Comparison of ENCODE assay signal across 12 cellular contexts in the genomic region with DNA sequence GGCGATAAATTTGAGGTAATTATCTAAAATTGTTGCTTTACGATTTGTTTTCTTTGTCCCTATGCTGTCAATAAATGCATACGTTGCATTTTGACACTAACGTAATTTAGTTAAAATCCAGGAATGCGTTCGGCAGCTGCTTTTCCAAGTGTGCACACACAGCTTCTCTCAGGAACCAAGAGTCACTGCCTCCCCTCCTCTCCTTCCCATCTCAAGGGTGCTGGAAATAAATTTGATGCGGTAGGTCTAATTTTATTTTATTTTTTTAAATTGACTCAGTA.
DNase-seq lines count a peak whose midpoint lies in the region; ATAC-seq and TF ChIP-seq lines count a peak whose summit lies in the region.
"Had no signal": no experiment of that assay in that cellular context is flagged by ENCODE, and none has a peak within 500 bp of the region (broad histone marks: within the 10 kb centered on the region; RNA-seq: fewer than 3 reads in every experiment).

No MANE protein-coding gene starts in this region.

- H3K4me3 ChIP-seq in WERI-Rb-1 (ENCODE audit: low read depth, low read length) = peak overlapping the region; percentile 45
- H3K4me3 ChIP-seq in retinal pigment epithelial cell (ENCODE audit: low read length) = peak overlapping the region; percentile 18
- H3K4me3 ChIP-seq: colonic mucosa, PC-9, SJSA1 had no signal

- ATAC-seq in GM19467 (IDR thresholded peaks at IDR 0.05; ENCODE audit: unreplicated experiment) = no peak
- ATAC-seq in HG02798 (IDR thresholded peaks at IDR 0.05; ENCODE audit: poor library complexity, unreplicated experiment) = no peak
- no peak for ATAC-seq in GM18870 (IDR thresholded peaks at IDR 0.05; ENCODE audit: unreplicated experiment)

- no peaks in the 10 kb centered on the region for H3K27me3 ChIP-seq in WERI-Rb-1 (ENCODE audit: insufficient read depth, low read depth, severe bottlenecking)
- H3K27me3 ChIP-seq: colonic mucosa, SJSA1 had no signal

- H3K27ac ChIP-seq in C4-2B (peak overlapping the region; percentile 74), WERI-Rb-1 (no peak overlapping the region)
- H3K27ac ChIP-seq: colonic mucosa, PC-9, SJSA1 had no signal

- H3K9me3 ChIP-seq in WERI-Rb-1 (ENCODE audit: severe bottlenecking) = no peaks in the 10 kb centered on the region
- H3K9me3 ChIP-seq: Caco-2, colonic mucosa, SJSA1 had no signal

- DNase-seq in WERI-Rb-1 (no peak), globus pallidus (ENCODE audit: low spot score) (peak; percentile 25), retinal pigment epithelial cell (ENCODE audit: low read depth) (no peak), hypothalamus (lab: John Stamatoyannopoulos, UW) (no peak)

- TF ChIP-seq CTCF in C4-2B (conservative IDR thresholded peaks at IDR 0.05) (no peak), WERI-Rb-1 (IDR thresholded peaks at IDR 0.05; ENCODE audit: low read depth, low read length) (no peak), retinal pigment epithelial cell (conservative IDR thresholded peaks at IDR 0.05; ENCODE audit: low read depth, low read length) (no peak)

- no peaks in the 10 kb centered on the region for H3K36me3 ChIP-seq in WERI-Rb-1
- H3K36me3 ChIP-seq: colonic mucosa, SJSA1 had no signal
